13 cellular contexts compared by ENCODE assay signal in the genomic region with DNA sequence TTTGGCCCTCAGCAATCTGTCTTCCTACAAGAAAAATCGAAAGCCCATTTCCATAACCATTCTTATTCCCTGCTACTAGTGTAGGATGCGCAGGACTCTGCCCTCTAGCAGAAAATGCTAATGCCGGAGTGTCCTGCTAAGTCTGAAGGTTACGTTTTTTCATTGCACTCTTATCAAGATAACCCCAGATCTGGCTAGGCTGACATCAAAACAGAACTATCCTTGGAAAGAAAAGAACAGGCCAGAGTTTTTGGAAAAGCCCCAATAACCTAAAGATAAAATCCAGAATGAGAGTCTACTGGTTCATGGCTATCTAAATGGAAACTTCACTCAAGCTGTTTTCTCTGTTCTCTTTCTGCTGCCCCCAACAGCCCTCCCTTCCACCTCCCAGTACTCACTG. TPM values are rescaled to one million over a fixed set of nuclear protein-coding genes. Genes with fewer than 3 reads are reported as not detected.
A peak's percentile ranks its signal among the peaks of the same experiment; 100 is the strongest.
DNase-seq lines count a peak whose midpoint lies in the region; ATAC-seq and TF ChIP-seq lines count a peak whose summit lies in the region.
"Had no signal": no experiment of that assay in that cellular context is flagged by ENCODE, and none has a peak within 500 bp of the region (broad histone marks: within the 10 kb centered on the region; RNA-seq: fewer than 3 reads in every experiment).

No MANE protein-coding gene starts in this region.

- ATAC-seq in HG02884 (IDR thresholded peaks at IDR 0.05; ENCODE audit: unreplicated experiment) (no peak), omental fat pad (ENCODE audit: low FRiP score) (no peak)
- ATAC-seq: activated CD8-positive, alpha-beta T cell treated with anti-CD3 and anti-CD28 coated beads, Interleukin-2, amount 10 ng/mL, durations not matched to agents 7 days and 5 days had no signal

- H3K27me3 Mint-ChIP-seq in CD8-positive, alpha-beta memory T cell: peaks cover 35 to 52% of the 10 kb centered on the region in 2 donors
- H3K27me3 Mint-ChIP-seq in glutamatergic neuron (ENCODE audit: unreplicated experiment) (peaks cover 7% of the 10 kb centered on the region), progenitor cell of endocrine pancreas (no peaks in the 10 kb centered on the region)

- no peaks in the 10 kb centered on the region for H3K36me3 ChIP-seq in CD8-positive, alpha-beta memory T cell (ENCODE audit: insufficient read depth, low read length)
- H3K36me3 ChIP-seq in adipocyte (ENCODE audit: control insufficient read depth, insufficient read depth, low read length, severe bottlenecking) (no peaks in the 10 kb centered on the region), sigmoid colon (no peaks in the 10 kb centered on the region)

- no peak overlapping the region for H3K9ac ChIP-seq in adipocyte (ENCODE audit: low read length)

- CTCF ChIA-PET in CD8-positive, alpha-beta memory T cell (lab: Charles Lee): no interaction called here

- no peak overlapping the region for H3K4me3 ChIP-seq in CD8-positive, alpha-beta memory T cell (ENCODE audit: low read length)
- no peak overlapping the region for H3K4me3 ChIP-seq in adipocyte (ENCODE audit: low read length)
- H3K4me3 ChIP-seq in sigmoid colon: peak overlapping the region in 1 of 4 donors; percentile 97

- TF ChIP-seq POLR2A in sigmoid colon (IDR thresholded peaks at IDR 0.05): no peak

- no peak overlapping the region for H3K27ac ChIP-seq in CD8-positive, alpha-beta memory T cell (ENCODE audit: low read depth, low read length)
- peak overlapping the region in 1 of 4 donors; percentile 82 for H3K27ac ChIP-seq in sigmoid colon

- H3K27ac Mint-ChIP-seq in CD8-positive, alpha-beta memory T cell: no peak overlapping the region
- peak overlapping the region; percentile 33 for H3K27ac Mint-ChIP-seq in glutamatergic neuron (ENCODE audit: unreplicated experiment)
- H3K27ac Mint-ChIP-seq in progenitor cell of endocrine pancreas: no peak overlapping the region
- H3K27ac Mint-ChIP-seq: activated CD8-positive, alpha-beta T cell treated with anti-CD3 and anti-CD28 coated beads, Interleukin-2, amount 10 ng/mL, durations not matched to agents 7 days and 5 days; CD14-positive monocyte had no signal

- DNase-seq in CD8-positive, alpha-beta memory T cell: no peak
- DNase-seq in adipocyte (ENCODE audit: low read depth) (peak; percentile 23), glutamatergic neuron (no peak), progenitor cell of endocrine pancreas (ENCODE audit: low spot score, unreplicated experiment) (no peak), amniotic stem cell (lab: John Stamatoyannopoulos, UW) (no peak), sigmoid colon (no peak), omental fat pad (ENCODE audit: low spot score) (no peak)
- DNase-seq: activated CD8-positive, alpha-beta T cell treated with anti-CD3 and anti-CD28 coated beads, Interleukin-2, amount 10 ng/mL, durations not matched to agents 7 days and 5 days; activated naive CD4-positive, alpha-beta T cell treated with Interleukin-2 at 50 U/mL for 16 hours; GF-D8; Karpas-422 had no signal

- no peaks in the 10 kb centered on the region for H3K9me3 Mint-ChIP-seq in CD8-positive, alpha-beta memory T cell
- H3K9me3 Mint-ChIP-seq in glutamatergic neuron (ENCODE audit: unreplicated experiment): peaks cover 9% of the 10 kb centered on the region
- H3K9me3 Mint-ChIP-seq in progenitor cell of endocrine pancreas (ENCODE audit: low read depth): no peaks in the 10 kb centered on the region

- WGBS in sigmoid colon, 2 donors: 53 to 76% methylated on average over 4 of the region's 4 CpGs

- peaks cover 9 to 18% (median 12%) of the 10 kb centered on the region in 3 donors for H3K4me1 Mint-ChIP-seq in CD8-positive, alpha-beta memory T cell
- H3K4me1 Mint-ChIP-seq in glutamatergic neuron (ENCODE audit: low read depth, unreplicated experiment) (peaks cover 13% of the 10 kb centered on the region), progenitor cell of endocrine pancreas (ENCODE audit: low read depth) (peaks cover 25% of the 10 kb centered on the region)

- no peaks in the 10 kb centered on the region for H3K36me3 Mint-ChIP-seq in CD8-positive, alpha-beta memory T cell
- no peaks in the 10 kb centered on the region for H3K36me3 Mint-ChIP-seq in glutamatergic neuron (ENCODE audit: unreplicated experiment)
- peaks cover 29% of the 10 kb centered on the region for H3K36me3 Mint-ChIP-seq in progenitor cell of endocrine pancreas (ENCODE audit: insufficient read depth)

- TF ChIP-seq CTCF in glutamatergic neuron (IDR thresholded peaks at IDR 0.05; ENCODE audit: partially characterized antibody, unreplicated experiment): no peak
- TF ChIP-seq CTCF in progenitor cell of endocrine pancreas (IDR thresholded peaks at IDR 0.05; ENCODE audit: unreplicated experiment): no peak
- no peak for TF ChIP-seq CTCF in sigmoid colon (IDR thresholded peaks at IDR 0.05)
- no peak for TF ChIP-seq CTCF in omental fat pad (IDR thresholded peaks at IDR 0.05)

- H3K9me3 ChIP-seq in CD8-positive, alpha-beta memory T cell (ENCODE audit: low read length): no peaks in the 10 kb centered on the region
- H3K9me3 ChIP-seq in adipocyte (ENCODE audit: control insufficient read depth, low read length): no peaks in the 10 kb centered on the region
- H3K9me3 ChIP-seq in sigmoid colon: no peaks in the 10 kb centered on the region

- peak overlapping the region in 4 of 7 donors; percentile 29 to 91 (median 86) for H3K4me3 Mint-ChIP-seq in CD8-positive, alpha-beta memory T cell
- H3K4me3 Mint-ChIP-seq in glutamatergic neuron (ENCODE audit: unreplicated experiment) (peak overlapping the region; percentile 89), progenitor cell of endocrine pancreas (ENCODE audit: low read depth) (peak overlapping the region; percentile 95)
- H3K4me3 Mint-ChIP-seq: activated CD8-positive, alpha-beta T cell treated with anti-CD3 and anti-CD28 coated beads, Interleukin-2, amount 10 ng/mL, durations not matched to agents 7 days and 5 days had no signal

- POLR2A ChIA-PET in CD8-positive, alpha-beta memory T cell (lab: Charles Lee): no interaction called here

- intact Hi-C loops in sigmoid colon (cut with DNase I): loop anchor here (5.0 to 10.0 kb wide), 3 partner anchors 240 to 633 kb away; partner anchors contain the start of gene ZCCHC2

- no peaks in the 10 kb centered on the region for H3K27me3 ChIP-seq in CD8-positive, alpha-beta memory T cell (ENCODE audit: insufficient read depth, low read length, poor library complexity, severe bottlenecking)
- no peaks in the 10 kb centered on the region for H3K27me3 ChIP-seq in adipocyte (replicated peaks; ENCODE audit: control insufficient read depth, insufficient read depth, low read length)
- no peaks in the 10 kb centered on the region for H3K27me3 ChIP-seq in sigmoid colon

- no peak for TF ChIP-seq EP300 in sigmoid colon (IDR thresholded peaks at IDR 0.05)

- peaks cover 7% of the 10 kb centered on the region for H3K4me1 ChIP-seq in CD8-positive, alpha-beta memory T cell (ENCODE audit: insufficient read depth, low read length)
- H3K4me1 ChIP-seq in adipocyte (ENCODE audit: control insufficient read depth, insufficient read depth, low read length) (peaks cover 5% of the 10 kb centered on the region), sigmoid colon (peaks cover 0 to 35% (median 27%) of the 10 kb centered on the region in 4 donors)

RNA-seq across cellular contexts. Expression of gene RNF152, which starts 0.9 kb away (rescaled TPM):
- total RNA-seq in CD8-positive, alpha-beta memory T cell: under 1 TPM; 0.13 to 0.38 TPM
- polyA plus RNA-seq in CD8-positive, alpha-beta memory T cell: not detected
- 16.9 TPM for total RNA-seq in glutamatergic neuron (ENCODE audit: unreplicated experiment)
- 32.0 and 33.4 TPM in 2 replicates for total RNA-seq in progenitor cell of endocrine pancreas
- 10 to 100 TPM in 3 of 4 donors, 1 to 10 TPM in 1; 7.1 to 24.6 (median 11.9) TPM for total RNA-seq in sigmoid colon
- polyA plus RNA-seq in sigmoid colon: 10 to 100 TPM in 2 of 3 donors, 1 to 10 TPM in 1; 9.6 to 27.3 (median 11.3) TPM
- 10 to 100 TPM in 3 of 4 donors, 1 to 10 TPM in 1; 4.2 to 20.5 (median 14.0) TPM for total RNA-seq in omental fat pad
- total RNA-seq: activated CD8-positive, alpha-beta T cell treated with anti-CD3 and anti-CD28 coated beads, Interleukin-2, amount 10 ng/mL, durations not matched to agents 7 days and 5 days had no signal
